Comparison of ENCODE assay signal across 24 cellular contexts in the genomic region with DNA sequence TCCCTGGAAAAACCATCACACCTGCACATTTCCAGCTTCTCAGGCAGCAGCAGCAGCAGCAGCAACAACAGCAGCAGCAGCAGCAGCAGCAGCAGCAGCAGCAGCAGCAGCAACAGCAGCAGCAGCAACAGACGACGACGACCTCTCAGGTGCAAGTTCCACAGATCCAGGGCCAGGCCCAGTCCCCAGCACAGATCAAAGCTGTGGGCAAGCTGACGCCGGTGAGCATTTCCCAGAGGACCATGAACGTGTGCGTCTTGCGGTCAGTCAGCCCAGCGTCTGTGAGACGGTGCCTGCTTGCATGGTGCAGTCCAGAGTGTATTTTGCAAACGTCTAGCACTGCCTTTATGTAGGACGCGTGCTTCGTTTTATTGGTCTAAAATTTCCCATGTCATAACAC.
"Had no signal": no experiment of that assay in that cellular context is flagged by ENCODE, and none has a peak within 500 bp of the region (broad histone marks: within the 10 kb centered on the region; RNA-seq: fewer than 3 reads in every experiment).

No MANE protein-coding gene starts in this region.

- H3K27me3 ChIP-seq: Peyer's patch, SJSA1 had no signal

- H3K4me3 ChIP-seq: Peyer's patch, SJSA1 had no signal

- H3K9me3 ChIP-seq: Peyer's patch, SJSA1 had no signal

- H3K27ac ChIP-seq: Peyer's patch, SJSA1 had no signal

- DNase-seq: activated CD4-positive, alpha-beta T cell treated with anti-CD3 and anti-CD28 coated beads for 48 hours; activated CD4-positive, alpha-beta T cell treated with anti-CD3 and anti-CD28 coated beads, Interleukin-2, amount 50 U/mL, for 4 hours; activated CD4-positive, CD25-positive, alpha-beta regulatory T cell treated with anti-CD3 and anti-CD28 coated beads, Interleukin-2, amount 50 U/mL, for 72 hours; activated CD8-positive, alpha-beta memory T cell treated with anti-CD3 and anti-CD28 coated beads for 24 hours; activated naive CD4-positive, alpha-beta T cell; activated T-cell treated with anti-CD3 and anti-CD28 coated beads, Interleukin-2, amount 50 U/mL, for 48 hours; amygdala; KBM-7; NCI-H1048; NCI-H146; NCI-H1930; NCI-H2171 treated with DMSO at 0.1 percent for 48 hours; NCI-H345; NCI-H510A; NCI-H526 treated with DMSO at 0.1 percent for 48 hours; NK-92 treated with Interleukin-12 subunit alpha and Interleukin-12 subunit beta, amount 100 ng/mL, for 24 hours; Peyer's patch; SHP77; SW 1271; T-helper 9 cell had no signal

- ATAC-seq: activated naive CD4-positive, alpha-beta T cell treated with anti-CD3 and anti-CD28 coated beads, Interleukin-2, amount 50 U/mL, for 72 hours; SK-N-SH treated with all-trans-retinoic acid at 6 μM for 48 hours; WTC11 had no signal

- H3K4me1 ChIP-seq: SJSA1 had no signal
